ENCODE assay signal across 21 cellular contexts in the genomic region with DNA sequence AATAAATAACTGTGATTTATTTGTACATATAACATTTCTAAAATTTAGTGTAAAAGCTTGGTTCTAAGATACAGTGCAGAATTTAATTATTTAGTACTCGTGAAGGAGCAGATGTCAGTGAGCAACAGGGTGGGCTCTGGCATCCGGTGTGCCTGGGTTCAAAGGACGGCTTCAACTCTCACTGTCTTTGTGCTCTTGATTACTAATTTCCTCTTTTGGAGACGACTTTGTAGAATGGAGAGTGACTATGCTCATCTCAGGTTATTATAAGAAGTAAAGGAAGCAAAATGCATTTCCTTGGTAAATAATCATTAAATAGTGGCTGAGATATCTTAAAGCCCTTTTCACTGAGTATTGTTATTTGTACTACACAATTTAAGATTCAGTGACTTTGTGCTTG.
A peak's percentile ranks its signal among the peaks of the same experiment; 100 is the strongest.
DNase-seq lines count a peak whose midpoint lies in the region; ATAC-seq and TF ChIP-seq lines count a peak whose summit lies in the region.
"Had no signal": no experiment of that assay in that cellular context is flagged by ENCODE, and none has a peak within 500 bp of the region (broad histone marks: within the 10 kb centered on the region; RNA-seq: fewer than 3 reads in every experiment).

No MANE protein-coding gene starts in this region.

- H3K9me3 ChIP-seq in A673 (ENCODE audit: low read depth, low read length, poor library complexity, severe bottlenecking), result no peaks in the 10 kb centered on the region
- H3K9me3 ChIP-seq in Karpas-422 (ENCODE audit: low read length), result no peaks in the 10 kb centered on the region
- H3K9me3 ChIP-seq in OCI-LY7 (ENCODE audit: low read length), result no peaks in the 10 kb centered on the region
- H3K9me3 ChIP-seq: BE2C, Caco-2, HAP-1 had no signal

- POLR2A ChIA-PET in A673 (lab: Charles Lee; ENCODE audit: low non-redundant PET) (no interaction called here), OCI-LY7 (lab: Charles Lee) (interaction anchor here (0.7 kb wide), 2 partner anchors 9 to 240 kb away, joined by 3 to 4 read pairs; no protein-coding TSS in a partner anchor)

- H3K27me3 ChIP-seq in A673 (replicated peaks; ENCODE audit: insufficient read depth, low read depth, low read length, poor library complexity) (no peaks in the 10 kb centered on the region), GM23338 (ENCODE audit: insufficient read depth) (no peaks in the 10 kb centered on the region), Karpas-422 (ENCODE audit: low read length) (no peaks in the 10 kb centered on the region)
- H3K27me3 ChIP-seq: BE2C had no signal

- no peaks in the 10 kb centered on the region for H3K36me3 Mint-ChIP-seq in GM23338 (ENCODE audit: low read depth)
- H3K36me3 Mint-ChIP-seq: CD4-positive, CD25-positive, alpha-beta regulatory T cell; CD8-positive, alpha-beta T cell had no signal

- peaks cover 4% of the 10 kb centered on the region for H3K27me3 Mint-ChIP-seq in GM23338 (ENCODE audit: insufficient read depth, low read depth, poor library complexity)
- H3K27me3 Mint-ChIP-seq: CD4-positive, CD25-positive, alpha-beta regulatory T cell had no signal

- no peak overlapping the region for H3K27ac Mint-ChIP-seq in GM23338
- H3K27ac Mint-ChIP-seq: CD4-positive, CD25-positive, alpha-beta regulatory T cell; CD8-positive, alpha-beta T cell; HFFc6 had no signal

- peak overlapping the region; percentile 38 for H3K9ac ChIP-seq in Karpas-422 (ENCODE audit: low read length)

- H3K36me3 ChIP-seq in A673 (ENCODE audit: insufficient read depth, low read length, poor library complexity, severe bottlenecking), result no peaks in the 10 kb centered on the region
- no peaks in the 10 kb centered on the region for H3K36me3 ChIP-seq in GM23338 (ENCODE audit: insufficient read depth)
- no peaks in the 10 kb centered on the region for H3K36me3 ChIP-seq in Karpas-422 (ENCODE audit: insufficient read depth, low read length)
- H3K36me3 ChIP-seq in OCI-LY7 (ENCODE audit: insufficient read depth, low read length), result peaks cover 13% of the 10 kb centered on the region; the same call in 1 of the 2 replicates
- H3K36me3 ChIP-seq: BE2C, HAP-1 had no signal

- H4K20me1 ChIP-seq in GM23338 (replicated peaks; ENCODE audit: insufficient read depth), result no peaks in the 10 kb centered on the region
- no peaks in the 10 kb centered on the region for H4K20me1 ChIP-seq in Karpas-422 (ENCODE audit: insufficient read depth, low read depth, low read length)
- H4K20me1 ChIP-seq in OCI-LY7 (ENCODE audit: insufficient read depth, low read length), result no peaks in the 10 kb centered on the region

- H3K4me1 Mint-ChIP-seq in GM23338, result peaks cover 8% of the 10 kb centered on the region; the same call in 2 of the 3 replicates
- H3K4me1 Mint-ChIP-seq: CD4-positive, CD25-positive, alpha-beta regulatory T cell had no signal

- TF ChIP-seq CTCF in A673 (conservative IDR thresholded peaks at IDR 0.05; ENCODE audit: low read depth, low read length) (no peak), GM23338 (conservative IDR thresholded peaks at IDR 0.05; ENCODE audit: low read depth in 2 of 2) (no peak), OCI-LY7 (conservative IDR thresholded peaks at IDR 0.05; ENCODE audit: low read length) (no peak)

- H3K4me2 ChIP-seq in GM23338, result no peak overlapping the region
- H3K4me2 ChIP-seq in Karpas-422 (ENCODE audit: low read depth, low read length, poor library complexity, severe bottlenecking), result peak overlapping the region; percentile 88
- H3K4me2 ChIP-seq in OCI-LY7 (ENCODE audit: low read length), result peak overlapping the region; percentile 93

- H3K27ac ChIP-seq in A673 (ENCODE audit: low read depth, low read length, poor library complexity, severe bottlenecking) (no peak overlapping the region), GM23338 (ENCODE audit: low read depth) (no peak overlapping the region), Karpas-422 (ENCODE audit: low read length) (peak overlapping the region; percentile 99), OCI-LY7 (ENCODE audit: low read depth, low read length, poor library complexity, severe bottlenecking) (peak overlapping the region; percentile 100)
- H3K27ac ChIP-seq: 22Rv1, C4-2B had no signal

- H2AFZ ChIP-seq in GM23338 (no peak overlapping the region), Karpas-422 (ENCODE audit: low read length) (no peak overlapping the region), OCI-LY7 (ENCODE audit: low read length) (peak overlapping the region; percentile 61; the same call in 1 of the 2 replicates)

- BruUV-seq in A673 (replicated peaks; lab: Mats Ljungman, UMichigan) (no TSS peak), OCI-LY7 (replicated peaks; lab: Mats Ljungman, UMichigan) (no TSS peak)

- no peaks in the 10 kb centered on the region for H3F3A ChIP-seq in GM23338 (replicated peaks; ENCODE audit: low read depth)

- peak; percentile 45 for DNase-seq in A673 (ENCODE audit: low spot score)
- DNase-seq in GM23338 (ENCODE audit: low spot score), result no peak
- DNase-seq in Karpas-422, result peak; percentile 71
- peak; percentile 76 for DNase-seq in OCI-LY7 (ENCODE audit: low spot score)
- DNase-seq in iPS-NIHi7 (ENCODE audit: extremely low spot score), result no peak
- no peak for DNase-seq in NCI-H446 (lab: John Stamatoyannopoulos, UW)
- DNase-seq: ACHN; AML-193; BE2C; Caco-2; CD4-positive, CD25-positive, alpha-beta regulatory T cell; CD8-positive, alpha-beta T cell; DMS153; DND-41; GOT3; HFFc6 had no signal

- no peak for ATAC-seq in GM23338
- no peak for ATAC-seq in HG02870 (IDR thresholded peaks at IDR 0.05; ENCODE audit: unreplicated experiment)
- no peak for ATAC-seq in GM21737 (IDR thresholded peaks at IDR 0.05; ENCODE audit: unreplicated experiment)
- ATAC-seq: CD8-positive, alpha-beta T cell had no signal

- H3K79me2 ChIP-seq in GM23338 (replicated peaks; ENCODE audit: insufficient read depth) (no peaks in the 10 kb centered on the region), Karpas-422 (ENCODE audit: low read length) (no peaks in the 10 kb centered on the region), OCI-LY7 (ENCODE audit: insufficient read depth, low read depth, low read length) (peaks cover 33% of the 10 kb centered on the region; the same call in 1 of the 2 replicates)

- no peak overlapping the region for H3K4me3 Mint-ChIP-seq in GM23338
- H3K4me3 Mint-ChIP-seq: CD4-positive, CD25-positive, alpha-beta regulatory T cell; CD8-positive, alpha-beta T cell; HFFc6 had no signal

- CTCF ChIA-PET in A673 (lab: Charles Lee), result no interaction called here
- CTCF ChIA-PET in OCI-LY7 (lab: Charles Lee; ENCODE audit: unreplicated experiment), result no interaction called here

- H3K9me2 ChIP-seq in GM23338 (ENCODE audit: insufficient read depth) (no peaks in the 10 kb centered on the region), Karpas-422 (replicated peaks; ENCODE audit: insufficient read depth, low read length) (no peaks in the 10 kb centered on the region), OCI-LY7 (ENCODE audit: insufficient read depth, low read length) (no peaks in the 10 kb centered on the region; the same call in 1 of the 2 replicates)

- H3K9me3 Mint-ChIP-seq in GM23338, result no peaks in the 10 kb centered on the region

- H3K4me3 ChIP-seq in A673 (ENCODE audit: low read depth, low read length, poor library complexity, severe bottlenecking) (no peak overlapping the region), GM23338 (no peak overlapping the region), Karpas-422 (ENCODE audit: low read length) (peak overlapping the region; percentile 14; the same call in 1 of the 2 replicates), OCI-LY7 (ENCODE audit: low read depth, low read length, poor library complexity, severe bottlenecking) (peak overlapping the region; percentile 74)
- H3K4me3 ChIP-seq: HAP-1 had no signal

- H3K4me1 ChIP-seq in A673 (ENCODE audit: insufficient read depth, low read length, poor library complexity, severe bottlenecking) (peaks cover 5% of the 10 kb centered on the region), GM23338 (ENCODE audit: insufficient read depth) (no peaks in the 10 kb centered on the region), Karpas-422 (ENCODE audit: low read length) (peaks cover 81% of the 10 kb centered on the region), OCI-LY7 (ENCODE audit: insufficient read depth, low read length, poor library complexity, severe bottlenecking) (peaks cover 56% of the 10 kb centered on the region)
- H3K4me1 ChIP-seq: BE2C, Caco-2, HAP-1 had no signal

- intact Hi-C loops in A673 (cut with micrococcal nuclease; ENCODE audit: unreplicated experiment), result no loop called here
- intact Hi-C loops in OCI-LY7 (cut with micrococcal nuclease; ENCODE audit: unreplicated experiment), result loop anchor here (5.0 kb wide), 1 partner anchor 1047 kb away; no protein-coding TSS in a partner anchor

TF ChIP-seq in GM23338, 12 proteins besides CTCF, POLR2A, EP300 and RAD21:
- TF ChIP-seq NANOG (IDR thresholded peaks at IDR 0.05; ENCODE audit: borderline replicate concordance), result peak; percentile 30; the same call in 1 of the 2 replicates
- TF ChIP-seq ZNF331 (CRISPR knock-in tag; IDR thresholded peaks at IDR 0.05; ENCODE audit: low read depth), result no peak

Comparison
In these comparisons a context has a peak if more than half of its experiments do, and no peak if none do; other contexts are left out.
1. DNase-seq: peak in A673 (single experiment), Karpas-422 (single experiment) and OCI-LY7 (single experiment); none in GM23338 (single experiment), iPS-NIHi7 (single experiment) and NCI-H446 (0 of 2).
2. H3K27ac ChIP-seq: peak in Karpas-422 (single experiment) and OCI-LY7 (single experiment); none in A673 (single experiment) and GM23338 (single experiment).
3. H3K4me3 ChIP-seq: peak in Karpas-422 (single experiment) and OCI-LY7 (single experiment); none in A673 (single experiment) and GM23338 (single experiment).